19 cellular contexts compared by ENCODE assay signal in genomic region chr17:62105361-62105760, GRCh38. TPM values are rescaled to one million over a fixed set of nuclear protein-coding genes. Genes with fewer than 3 reads are reported as not detected.
A peak's percentile ranks its signal among the peaks of the same experiment; 100 is the strongest.
DNase-seq lines count a peak whose midpoint lies in the region; ATAC-seq, FAIRE-seq and TF ChIP-seq lines count a peak whose summit lies in the region.
"Had no signal": no experiment of that assay in that cellular context is flagged by ENCODE, and none has a peak within 500 bp of the region (broad histone marks: within the 10 kb centered on the region; RNA-seq: fewer than 3 reads in every experiment).

No MANE protein-coding gene starts in this region.

- TF ChIP-seq POLR2A in K562 (conservative IDR thresholded peaks at IDR 0.05): no peak

- H3K36me3 Mint-ChIP-seq in neural crest cell (ENCODE audit: low read depth): no peaks in the 10 kb centered on the region
- H3K36me3 Mint-ChIP-seq in activated naive CD8-positive, alpha-beta T cell treated with anti-CD3 and anti-CD28 coated beads for 36 hours: no peaks in the 10 kb centered on the region
- no peaks in the 10 kb centered on the region for H3K36me3 Mint-ChIP-seq in WTC11
- H3K36me3 Mint-ChIP-seq: CD4-positive, alpha-beta memory T cell had no signal

- no peaks in the 10 kb centered on the region for H3K9me3 ChIP-seq in HAP-1
- H3K9me3 ChIP-seq in K562 (replicated peaks; ENCODE audit: control insufficient read depth, insufficient read depth, low read depth, low read length): no peaks in the 10 kb centered on the region
- H3K9me3 ChIP-seq: BE2C had no signal

- POLR2A ChIA-PET in K562 (lab: Yijun Ruan, JAX) (no interaction called here), WTC11 (lab: Charles Lee) (no interaction called here)

- no TSS peak for BruUV-seq in K562 (replicated peaks; lab: Mats Ljungman, UMichigan)

- peak overlapping the region; percentile 81 for H2AFZ ChIP-seq in K562 (ENCODE audit: low read depth, low read length)

- peaks cover 11% of the 10 kb centered on the region for H3K4me1 ChIP-seq in HAP-1
- H3K4me1 ChIP-seq in K562 (replicated peaks in 1 of 2; ENCODE audit: control insufficient read depth in 2 of 2, insufficient read depth in 2 of 2, low read length in 2 of 2): peaks cover 0 to 12% of the 10 kb centered on the region in 2 experiments; a peak in 2 of 5 replicates

- TF ChIP-seq EP300 in K562 (IDR thresholded peaks at IDR 0.05; ENCODE audit: low read length): no peak

- H3K4me3 ChIP-seq in HAP-1: no peak overlapping the region
- H3K4me3 ChIP-seq in K562: no peak overlapping the region

- TF ChIP-seq CTCF in K562 (IDR thresholded peaks at IDR 0.05 in 2 of 3, conservative IDR thresholded peaks at IDR 0.05 in 1 of 3; ENCODE audit: insufficient read depth in 2 of 3, low read depth in 1 of 3, low read length in 3 of 3) (no peak), neural crest cell (conservative IDR thresholded peaks at IDR 0.05) (no peak), WTC11 (IDR thresholded peaks at IDR 0.05) (no peak)

- H3K4me2 ChIP-seq in K562 (ENCODE audit: insufficient read depth, low read length): peak overlapping the region; percentile 1; the same call in 1 of the 2 replicates

- peak; percentile 4 for DNase-seq in ELF-1 (ENCODE audit: low read depth, low spot score)
- DNase-seq in HAP-1 (ENCODE audit: low spot score in 2 of 2): peak; percentile 58 to 66
- no peak for DNase-seq in K562 (ENCODE audit: extremely low read depth in 1 of 4, low spot score in 3 of 4)
- no peak for DNase-seq in neural crest cell (ENCODE audit: low read depth, low spot score)
- DNase-seq in GM19238 (ENCODE audit: insufficient read length, low spot score): no peak
- DNase-seq in activated naive CD8-positive, alpha-beta T cell treated with anti-CD3 and anti-CD28 coated beads for 36 hours: no peak
- DNase-seq in WTC11 (ENCODE audit: low spot score): no peak
- DNase-seq: CD4-positive, alpha-beta memory T cell; DMS153; DMS79 treated with DMSO at 0.1 percent for 48 hours; EL; GDM1 had no signal

- CTCF ChIA-PET in K562 (lab: Yijun Ruan, JAX; ENCODE audit: low intra/inter-chr PET ratio) (no interaction called here), WTC11 (lab: Charles Lee) (interaction anchor here (1.3 kb wide), 1 partner anchor 40 kb away, joined by 4 read pairs; no protein-coding TSS in a partner anchor)

- H3K79me2 ChIP-seq in K562 (ENCODE audit: control insufficient read depth, insufficient read depth, low read length): no peaks in the 10 kb centered on the region

- H3K27ac Mint-ChIP-seq in neural crest cell (ENCODE audit: unreplicated experiment) (peak overlapping the region; percentile 76), WTC11 (no peak overlapping the region)
- H3K27ac Mint-ChIP-seq in activated naive CD8-positive, alpha-beta T cell treated with anti-CD3 and anti-CD28 coated beads for 36 hours: no peak overlapping the region
- H3K27ac Mint-ChIP-seq: CD4-positive, alpha-beta memory T cell had no signal

- no peaks in the 10 kb centered on the region for H3K27me3 Mint-ChIP-seq in neural crest cell (ENCODE audit: low read depth)
- H3K27me3 Mint-ChIP-seq in activated naive CD8-positive, alpha-beta T cell treated with anti-CD3 and anti-CD28 coated beads for 36 hours: no peaks in the 10 kb centered on the region
- H3K27me3 Mint-ChIP-seq in WTC11 (ENCODE audit: low read depth): no peaks in the 10 kb centered on the region
- H3K27me3 Mint-ChIP-seq: CD4-positive, alpha-beta memory T cell had no signal

- in situ Hi-C loops in HAP-1 (cut with MboI; ENCODE audit: low sequenced_read_pairs): loop anchor here (10.0 kb wide), 1 partner anchor 471 kb away; no protein-coding TSS in a partner anchor
- in situ Hi-C loops in K562 (cut with MboI): loop anchor here (5.0 to 25.0 kb wide), 2 partner anchors 468 to 668 kb away; no protein-coding TSS in a partner anchor

- no peak for TF ChIP-seq RAD21 in K562 (CRISPR knock-in tag; conservative IDR thresholded peaks at IDR 0.05 in 1 of 2, IDR thresholded peaks at IDR 0.05 in 1 of 2)

- H3K9me1 ChIP-seq in K562 (ENCODE audit: control insufficient read depth, insufficient read depth, low read length): no peaks in the 10 kb centered on the region

- H3K4me3 Mint-ChIP-seq in neural crest cell (no peak overlapping the region), WTC11 (no peak overlapping the region)
- no peak overlapping the region for H3K4me3 Mint-ChIP-seq in activated naive CD8-positive, alpha-beta T cell treated with anti-CD3 and anti-CD28 coated beads for 36 hours
- H3K4me3 Mint-ChIP-seq: CD4-positive, alpha-beta memory T cell had no signal

- H3K27ac ChIP-seq in K562 (ENCODE audit: extremely low read depth, low read depth, low read length): no peak overlapping the region
- H3K27ac ChIP-seq: C4-2B had no signal

- H3K9me3 Mint-ChIP-seq in neural crest cell (no peaks in the 10 kb centered on the region), WTC11 (no peaks in the 10 kb centered on the region)
- no peaks in the 10 kb centered on the region for H3K9me3 Mint-ChIP-seq in activated naive CD8-positive, alpha-beta T cell treated with anti-CD3 and anti-CD28 coated beads for 36 hours
- H3K9me3 Mint-ChIP-seq: CD4-positive, alpha-beta memory T cell had no signal

- intact Hi-C loops in K562 (cut with micrococcal nuclease): loop anchor here (5.0 to 10.0 kb wide), 3 partner anchors 38 to 688 kb away; partner anchors contain the start of gene MED13

- no peaks in the 10 kb centered on the region for H4K20me1 ChIP-seq in K562 (replicated peaks; ENCODE audit: control insufficient read depth, insufficient read depth, low read length)

- H3K36me3 ChIP-seq in HAP-1 (replicated peaks) (no peaks in the 10 kb centered on the region), K562 (ENCODE audit: control insufficient read depth, insufficient read depth, low read length) (no peaks in the 10 kb centered on the region)
- H3K36me3 ChIP-seq: BE2C had no signal

- ATAC-seq in K562: no peak
- no peak for ATAC-seq in HG02981 (IDR thresholded peaks at IDR 0.05; ENCODE audit: unreplicated experiment)
- no peak for ATAC-seq in WTC11

- H3K27me3 ChIP-seq in HAP-1 (ENCODE audit: low read depth) (no peaks in the 10 kb centered on the region), K562 (ENCODE audit: control insufficient read depth in 2 of 2, insufficient read depth in 2 of 2, low read length in 2 of 2) (no peaks in the 10 kb centered on the region)
- H3K27me3 ChIP-seq: BE2C had no signal

- H3K4me1 Mint-ChIP-seq in neural crest cell: peaks cover 18% of the 10 kb centered on the region
- H3K4me1 Mint-ChIP-seq in activated naive CD8-positive, alpha-beta T cell treated with anti-CD3 and anti-CD28 coated beads for 36 hours: no peaks in the 10 kb centered on the region
- peaks cover 14% of the 10 kb centered on the region for H3K4me1 Mint-ChIP-seq in WTC11
- H3K4me1 Mint-ChIP-seq: CD4-positive, alpha-beta memory T cell had no signal

- FAIRE-seq in K562 (lab: Jason Lieb, UNC): peak; percentile 6
- FAIRE-seq: A204.1, D721Med, GM12892, GM19239 had no signal

- WGBS in K562 (ENCODE audit: insufficient coverage, low coverage, missing lambda C conversion rate): 27% methylated on average over 3 of the region's 3 CpGs

- peak overlapping the region in 1 of 2 experiments; percentile 8; a peak in 1 of 4 replicates for H3K9ac ChIP-seq in K562 (ENCODE audit: insufficient read depth in 1 of 2, low read depth in 2 of 2, low read length in 2 of 2)

TF ChIP-seq in K562, 482 proteins besides CTCF, POLR2A, EP300 and RAD21 (continues in another document):
- no peak for TF ChIP-seq THRB (CRISPR knock-in tag; conservative IDR thresholded peaks at IDR 0.05)

TF ChIP-seq in WTC11, 78 proteins besides CTCF, POLR2A, EP300 and RAD21 (continues in another document):
- TF ChIP-seq FOXK1 (CRISPR knock-in tag; IDR thresholded peaks at IDR 0.05) (no peak), SOX15 (CRISPR knock-in tag; IDR thresholded peaks at IDR 0.05) (no peak), OVOL2 (CRISPR knock-in tag; IDR thresholded peaks at IDR 0.05; ENCODE audit: borderline replicate concordance) (no peak), PREB (CRISPR knock-in tag; IDR thresholded peaks at IDR 0.05; ENCODE audit: borderline replicate concordance) (no peak), SP1 (CRISPR knock-in tag; conservative IDR thresholded peaks at IDR 0.05) (no peak)

RNA-seq across cellular contexts. Expression of gene MED13, which starts 40.3 kb away (rescaled TPM):
- total RNA-seq in K562 (2011; cell fraction: chromatin; rRNA removed; ENCODE audit: low replicate concordance): 264 and 586 TPM in 2 replicates
- 98.4 and 126 TPM in 2 replicates for total RNA-seq in K562 (2011; cell fraction: nucleolus; rRNA removed)
- 186 and 199 TPM in 2 replicates for total RNA-seq in K562 (2011; cell fraction: nucleoplasm; rRNA removed)
- total RNA-seq in K562 (2014; rRNA removed): 25.1 and 26.9 TPM in 2 replicates
- 48.4 and 55.0 TPM in 2 replicates for total RNA-seq in K562 (2014; rRNA removed; fragmentation: Illumina TruSeq; extraction: Trizol)
- 42.5 and 45.4 TPM in 2 replicates for total RNA-seq in K562 (2015; rRNA removed; fragmentation: Illumina TruSeq; extraction: Trizol)
- 42.6 and 46.3 TPM in 2 replicates for total RNA-seq in K562 (2021)
- polyA plus RNA-seq in K562 (2011; rRNA removed): 36.5 and 36.7 TPM in 2 replicates
- polyA plus RNA-seq in K562 (2011; cell fraction: cytosol; rRNA removed): 9.9 and 16.5 TPM in 2 replicates
- 45.0 and 51.7 TPM in 2 replicates for polyA plus RNA-seq in K562 (2011; cell fraction: nucleus; rRNA removed)
- polyA plus RNA-seq in K562 (2012): 10.9 and 13.8 TPM in 2 replicates
- polyA plus RNA-seq in K562 (2014; fragmentation: Illumina TruSeq; extraction: Trizol): 26.5 and 28.2 TPM in 2 replicates
- 1 to 10 TPM; 5.4 to 6.1 TPM for polyA plus RNA-seq in K562 (2014; fragmentation: Nextera tagmentation; extraction: Ambion mirVana)
- polyA plus RNA-seq in K562 (2014; rRNA removed): 11.0 and 13.5 TPM in 2 replicates
- polyA minus RNA-seq in K562 (2011; rRNA and poly(A)+ RNA removed): 235 and 248 TPM in 2 replicates
- 64.0 and 69.1 TPM in 2 replicates for polyA minus RNA-seq in K562 (2011; cell fraction: cytosol; rRNA and poly(A)+ RNA removed)
- 46.3 and 105 TPM in 2 replicates for polyA minus RNA-seq in K562 (2011; cell fraction: nucleus; rRNA and poly(A)+ RNA removed)
- 54.5 and 54.8 TPM in 2 replicates for total RNA-seq in neural crest cell
- total RNA-seq in activated naive CD8-positive, alpha-beta T cell treated with anti-CD3 and anti-CD28 coated beads for 36 hours: 10 to 100 TPM; 37.8 to 39.1 TPM
- total RNA-seq in WTC11 (2021): 39.7 to 44.6 TPM (median 44.0 TPM) in 3 replicates

Comparison
In these comparisons a context has a peak if more than half of its experiments do, and no peak if none do; other contexts are left out.
1. DNase-seq: peak in ELF-1 (single experiment) and HAP-1 (2 of 2); none in K562 (0 of 4), neural crest cell (single experiment), GM19238 (single experiment), activated naive CD8-positive, alpha-beta T cell treated with anti-CD3 and anti-CD28 coated beads for 36 hours (single experiment) and WTC11 (single experiment).